In genomic region chr5:91332267-91333044, GRCh38 we compare ENCODE assay signal across 9 cellular contexts. TPM values are rescaled to one million over a fixed set of nuclear protein-coding genes. Genes with fewer than 3 reads are reported as not detected.
DNase-seq lines count a peak whose midpoint lies in the region; ATAC-seq and TF ChIP-seq lines count a peak whose summit lies in the region.
"Had no signal": no experiment of that assay in that cellular context is flagged by ENCODE, and none has a peak within 500 bp of the region (broad histone marks: within the 10 kb centered on the region; RNA-seq: fewer than 3 reads in every experiment).

No MANE protein-coding gene starts in this region.

- TF ChIP-seq CTCF in fibroblast of mammary gland (conservative IDR thresholded peaks at IDR 0.05; ENCODE audit: control insufficient read depth, insufficient read depth, low read depth, low read length): no peak
- no peak for TF ChIP-seq CTCF in GM13976 (IDR thresholded peaks at IDR 0.05; ENCODE audit: borderline replicate concordance, control extremely low read depth, extremely low read depth, insufficient read depth, missing control alignments)
- TF ChIP-seq CTCF in ascending aorta (IDR thresholded peaks at IDR 0.05): no peak
- no peak for TF ChIP-seq CTCF in esophagus muscularis mucosa (IDR thresholded peaks at IDR 0.05)

- no peaks in the 10 kb centered on the region for H3K9me3 ChIP-seq in CD4-positive, CD25-positive, alpha-beta regulatory T cell (ENCODE audit: control insufficient read depth in 2 of 2, low read length in 2 of 2)
- no peaks in the 10 kb centered on the region for H3K9me3 ChIP-seq in GM23248 (ENCODE audit: low read depth)
- H3K9me3 ChIP-seq in ascending aorta: no peaks in the 10 kb centered on the region
- H3K9me3 ChIP-seq in esophagus muscularis mucosa: no peaks in the 10 kb centered on the region

- intact Hi-C loops in ascending aorta (cut with DNase I) (no loop called here), esophagus muscularis mucosa (cut with DNase I) (no loop called here)

- H3K4me3 Mint-ChIP-seq in CD4-positive, CD25-positive, alpha-beta regulatory T cell: no peak overlapping the region
- H3K4me3 Mint-ChIP-seq: nephron had no signal

- no peak overlapping the region for H3K9ac ChIP-seq in GM23248

- peaks cover under 1 to 22% (median 10%) of the 10 kb centered on the region in 4 donors for H3K4me1 Mint-ChIP-seq in CD4-positive, CD25-positive, alpha-beta regulatory T cell
- H3K4me1 Mint-ChIP-seq: nephron had no signal

- no peak overlapping the region for H3K27ac ChIP-seq in CD4-positive, CD25-positive, alpha-beta regulatory T cell (ENCODE audit: insufficient read depth, low read length, poor library complexity, severe bottlenecking)
- H3K27ac ChIP-seq in GM23248 (no peak overlapping the region), ascending aorta (no peak overlapping the region), esophagus muscularis mucosa (replicated peaks in 1 of 4) (no peak overlapping the region)

- H3K4me1 ChIP-seq in CD4-positive, CD25-positive, alpha-beta regulatory T cell (ENCODE audit: control insufficient read depth, insufficient read depth, low read length, poor library complexity, severe bottlenecking): no peaks in the 10 kb centered on the region
- no peaks in the 10 kb centered on the region for H3K4me1 ChIP-seq in GM23248 (ENCODE audit: insufficient read depth)
- no peaks in the 10 kb centered on the region for H3K4me1 ChIP-seq in ascending aorta
- H3K4me1 ChIP-seq in esophagus muscularis mucosa: peaks cover 0 to 23% (median 22%) of the 10 kb centered on the region in 4 donors

- no peaks in the 10 kb centered on the region for H3F3A ChIP-seq in GM23248 (ENCODE audit: insufficient read depth)

- H3K27me3 Mint-ChIP-seq in CD4-positive, CD25-positive, alpha-beta regulatory T cell: no peaks in the 10 kb centered on the region

- no peaks in the 10 kb centered on the region for H3K36me3 ChIP-seq in CD4-positive, CD25-positive, alpha-beta regulatory T cell (ENCODE audit: control insufficient read depth, insufficient read depth, low read length)
- H3K36me3 ChIP-seq in GM23248 (ENCODE audit: low read depth) (no peaks in the 10 kb centered on the region), ascending aorta (no peaks in the 10 kb centered on the region), esophagus muscularis mucosa (no peaks in the 10 kb centered on the region)

- no peaks in the 10 kb centered on the region for H3K79me2 ChIP-seq in GM23248 (ENCODE audit: insufficient read depth)

- TF ChIP-seq EP300 in esophagus muscularis mucosa (IDR thresholded peaks at IDR 0.05): no peak

- H3K9me3 Mint-ChIP-seq in CD4-positive, CD25-positive, alpha-beta regulatory T cell: no peaks in the 10 kb centered on the region
- H3K9me3 Mint-ChIP-seq: nephron had no signal

- WGBS in GM23248 (ENCODE audit: low coverage in 1 of 2, low lambda C conversion rate in 2 of 2, missing lambda C conversion rate in 2 of 2), 2 experiments: 70 to 73% methylated on average over 8 of the region's 8 CpGs
- 60% methylated on average over 8 of the region's 8 CpGs for WGBS in esophagus muscularis mucosa

- H2AFZ ChIP-seq in GM23248: peak overlapping the region; percentile 24; the same call in 1 of the 2 replicates

- no peaks in the 10 kb centered on the region for H3K36me3 Mint-ChIP-seq in CD4-positive, CD25-positive, alpha-beta regulatory T cell

- peak; percentile 57 to 69 for ATAC-seq in CD4-positive, CD25-positive, alpha-beta regulatory T cell (ENCODE audit: low read depth in 2 of 2)

- no peaks in the 10 kb centered on the region for H4K20me1 ChIP-seq in GM23248 (ENCODE audit: insufficient read depth)

- no peaks in the 10 kb centered on the region for H3K27me3 ChIP-seq in CD4-positive, CD25-positive, alpha-beta regulatory T cell (ENCODE audit: control insufficient read depth, insufficient read depth, low read length)
- H3K27me3 ChIP-seq in GM23248 (replicated peaks; ENCODE audit: insufficient read depth) (no peaks in the 10 kb centered on the region), ascending aorta (no peaks in the 10 kb centered on the region), esophagus muscularis mucosa (no peaks in the 10 kb centered on the region)

- peak overlapping the region; percentile 13 to 82 (median 21) for H3K27ac Mint-ChIP-seq in CD4-positive, CD25-positive, alpha-beta regulatory T cell
- H3K27ac Mint-ChIP-seq: nephron had no signal

- in situ Hi-C loops in GM23248 (cut with MboI) (no loop called here), GM13976 (cut with MboI; ENCODE audit: low sequenced_read_pairs, unreplicated experiment) (no loop called here)

- no peaks in the 10 kb centered on the region for H3K9me2 ChIP-seq in GM23248 (ENCODE audit: insufficient read depth)

- H3K4me3 ChIP-seq in CD4-positive, CD25-positive, alpha-beta regulatory T cell (ENCODE audit: low read depth, low read length): no peak overlapping the region
- H3K4me3 ChIP-seq in GM23248: no peak overlapping the region
- H3K4me3 ChIP-seq in fibroblast of mammary gland (ENCODE audit: control insufficient read depth, low read depth, low read length): no peak overlapping the region
- no peak overlapping the region for H3K4me3 ChIP-seq in ascending aorta
- no peak overlapping the region for H3K4me3 ChIP-seq in esophagus muscularis mucosa

- no peak overlapping the region for H3K4me2 ChIP-seq in GM23248 (ENCODE audit: unreplicated experiment)

- no peak for TF ChIP-seq POLR2A in esophagus muscularis mucosa (IDR thresholded peaks at IDR 0.05; ENCODE audit: low read depth)

- peak in 1 of 3 donors; percentile 61 for DNase-seq in CD4-positive, CD25-positive, alpha-beta regulatory T cell
- DNase-seq in GM23248 (peak; percentile 22), OCI-M2 (lab: John Stamatoyannopoulos, UW; ENCODE audit: unreplicated experiment) (peak; percentile 15), fibroblast of mammary gland (ENCODE audit: low read depth) (peak; percentile 42), GM13976 (ENCODE audit: low spot score) (no peak), ascending aorta (ENCODE audit: low spot score in 2 of 2) (no peak), esophagus muscularis mucosa (ENCODE audit: extremely low spot score) (no peak)
- DNase-seq in NK-92 treated with Interleukin-12 subunit alpha and Interleukin-12 subunit beta, amount 100 ng/mL, for 24 hours (lab: John Stamatoyannopoulos, UW): no peak

RNA-seq across cellular contexts. Expression of gene ARRDC3, which starts 50.7 kb away (rescaled TPM):
- 228 TPM for total RNA-seq in CD4-positive, CD25-positive, alpha-beta regulatory T cell
- 100 to 1,000 TPM; 102 to 194 (median 149) TPM for polyA plus RNA-seq in CD4-positive, CD25-positive, alpha-beta regulatory T cell
- total RNA-seq in GM23248 (2014; rRNA removed; shearing (Covaris generic)): 61.2 and 70.6 TPM in 2 replicates
- 42.7 and 46.0 TPM in 2 replicates for polyA plus RNA-seq in GM23248 (2016; fragmentation: Nextera tagmentation; extraction: Ambion mirVana)
- total RNA-seq in ascending aorta: 30.1 TPM
- 10 to 100 TPM; 37.0 to 58.2 (median 43.1) TPM for total RNA-seq in esophagus muscularis mucosa

Comparison
In these comparisons a context has a peak if more than half of its experiments do, and no peak if none do; other contexts are left out.
1. DNase-seq: peak in GM23248 (single experiment), OCI-M2 (single experiment) and fibroblast of mammary gland (single experiment); none in NK-92 treated with Interleukin-12 subunit alpha and Interleukin-12 subunit beta, amount 100 ng/mL, for 24 hours (single experiment), GM13976 (single experiment), ascending aorta (0 of 2) and esophagus muscularis mucosa (single experiment).